Comparison of ENCODE assay signal across 9 cellular contexts in the genomic region with DNA sequence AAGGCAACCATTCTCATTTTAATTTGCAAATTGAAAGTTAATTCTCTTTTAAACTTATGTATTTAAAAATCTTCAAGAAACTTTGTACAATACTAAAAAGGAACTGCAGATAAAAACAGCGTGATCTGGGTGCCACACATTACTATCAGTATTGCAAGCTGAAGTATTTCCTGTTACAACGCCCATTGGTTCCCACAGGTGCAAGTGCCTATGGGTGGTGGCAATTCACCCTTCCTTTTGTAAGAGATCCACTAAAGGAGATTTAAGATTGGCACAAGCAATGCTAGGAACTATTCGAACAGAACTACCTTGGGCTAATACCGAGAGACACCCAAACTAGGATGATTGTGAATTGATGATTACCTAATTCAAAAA. TPM values are rescaled to one million over a fixed set of nuclear protein-coding genes. Genes with fewer than 3 reads are reported as not detected.
A peak's percentile ranks its signal among the peaks of the same experiment; 100 is the strongest.
DNase-seq lines count a peak whose midpoint lies in the region; ATAC-seq and TF ChIP-seq lines count a peak whose summit lies in the region.
"Had no signal": no experiment of that assay in that cellular context is flagged by ENCODE, and none has a peak within 500 bp of the region (broad histone marks: within the 10 kb centered on the region; RNA-seq: fewer than 3 reads in every experiment).

No MANE protein-coding gene starts in this region.

- TF ChIP-seq CTCF in OCI-LY3 (IDR thresholded peaks at IDR 0.05; ENCODE audit: low read depth, low read length) = no peak
- no peak for TF ChIP-seq CTCF in colonic mucosa (IDR thresholded peaks at IDR 0.05)
- no peak for TF ChIP-seq CTCF in tibial nerve (IDR thresholded peaks at IDR 0.05)
- TF ChIP-seq CTCF in prostate gland (IDR thresholded peaks at IDR 0.05) = no peak

- DNase-seq in activated naive CD4-positive, alpha-beta T cell treated with Interleukin-2 at 50 U/mL for 16 hours = peak; percentile 13
- no peak for DNase-seq in activated naive CD4-positive, alpha-beta T cell (lab: John Stamatoyannopoulos, UW)
- DNase-seq in colonic mucosa = peak; percentile 60
- DNase-seq in tibial nerve (ENCODE audit: low spot score in 2 of 2) = no peak
- DNase-seq in prostate gland (ENCODE audit: low spot score) = no peak
- no peak for DNase-seq in NCI-H774 (lab: John Stamatoyannopoulos, UW)

- peaks cover 37% of the 10 kb centered on the region for H3K79me2 ChIP-seq in OCI-LY3 (ENCODE audit: low read length)

- no peaks in the 10 kb centered on the region for H4K20me1 ChIP-seq in OCI-LY3 (ENCODE audit: insufficient read depth, low read length)

- TF ChIP-seq POLR2A in tibial nerve (IDR thresholded peaks at IDR 0.05) = no peak
- TF ChIP-seq POLR2A in prostate gland (IDR thresholded peaks at IDR 0.05) = no peak

- intact Hi-C loops in colonic mucosa (cut with DNase I) (no loop called here), prostate gland (cut with DNase I) (no loop called here)

- H3K36me3 ChIP-seq in OCI-LY3 (replicated peaks; ENCODE audit: low read depth, low read length) (peaks cover 10% of the 10 kb centered on the region), colonic mucosa (no peaks in the 10 kb centered on the region), tibial nerve (peaks cover 0 to 2% (median 0%) of the 10 kb centered on the region in 3 donors), prostate gland (no peaks in the 10 kb centered on the region)

- H3K9ac ChIP-seq in OCI-LY3 (ENCODE audit: low read length) (peak overlapping the region; percentile 83), colonic mucosa (ENCODE audit: low read depth in 2 of 2, low read length in 2 of 2) (peak overlapping the region in 1 of 2 donors; percentile 22)
- H3K9ac ChIP-seq: KMS-11 had no signal

- no peaks in the 10 kb centered on the region for H3K9me3 ChIP-seq in OCI-LY3 (ENCODE audit: insufficient read depth, low read length)
- H3K9me3 ChIP-seq in colonic mucosa = no peaks in the 10 kb centered on the region
- H3K9me3 ChIP-seq in tibial nerve = no peaks in the 10 kb centered on the region
- no peaks in the 10 kb centered on the region for H3K9me3 ChIP-seq in prostate gland

- 82 to 87% methylated on average over 4 of the region's 4 CpGs for WGBS in tibial nerve, 2 donors
- 95% methylated on average over 4 of the region's 4 CpGs for WGBS in prostate gland

- H3K4me3 ChIP-seq in OCI-LY3 (ENCODE audit: low read length) = peak overlapping the region; percentile 77
- H3K4me3 ChIP-seq in colonic mucosa = peak overlapping the region; percentile 22
- peak overlapping the region in 1 of 4 donors; percentile 26 for H3K4me3 ChIP-seq in tibial nerve
- no peak overlapping the region for H3K4me3 ChIP-seq in prostate gland

- peak overlapping the region; percentile 71 for H3K4me2 ChIP-seq in OCI-LY3 (ENCODE audit: low read length)
- H3K4me2 ChIP-seq: KMS-11 had no signal

- no peak for ATAC-seq in GM18858 (IDR thresholded peaks at IDR 0.05; ENCODE audit: unreplicated experiment)

- peaks cover 29% of the 10 kb centered on the region for H3K4me1 ChIP-seq in OCI-LY3 (ENCODE audit: low read length)
- no peaks in the 10 kb centered on the region for H3K4me1 ChIP-seq in colonic mucosa
- peaks cover 0 to 32% (median 15%) of the 10 kb centered on the region in 4 donors for H3K4me1 ChIP-seq in tibial nerve
- peaks cover 7% of the 10 kb centered on the region for H3K4me1 ChIP-seq in prostate gland (replicated peaks)

- TF ChIP-seq EP300 in tibial nerve (IDR thresholded peaks at IDR 0.05) = no peak

- H3K27ac ChIP-seq in OCI-LY3 (ENCODE audit: low read length) (peak overlapping the region; percentile 62), colonic mucosa (peak overlapping the region; percentile 74), tibial nerve (peak overlapping the region in 3 of 4 donors; percentile 14 to 35 (median 29)), prostate gland (no peak overlapping the region)
- H3K27ac ChIP-seq: KMS-11 had no signal

- peak overlapping the region; percentile 74 for H2AFZ ChIP-seq in OCI-LY3 (ENCODE audit: low read depth, low read length)

- H3K27me3 ChIP-seq in OCI-LY3 (ENCODE audit: low read depth, low read length) (no peaks in the 10 kb centered on the region), colonic mucosa (no peaks in the 10 kb centered on the region), tibial nerve (no peaks in the 10 kb centered on the region), prostate gland (replicated peaks; ENCODE audit: insufficient read depth) (no peaks in the 10 kb centered on the region)

RNA-seq across cellular contexts. Expression of a gene that starts 13.2 kb away (rescaled TPM):
- total RNA-seq in colonic mucosa = 10 to 100 TPM; 39.5 to 50.5 TPM
- 10 to 100 TPM; 43.7 to 99.0 (median 59.6) TPM for total RNA-seq in tibial nerve
- total RNA-seq in prostate gland = 10 to 100 TPM; 52.2 to 52.5 TPM

RNA-seq across cellular contexts. Expression of a gene that starts 16.8 kb away (rescaled TPM):
- total RNA-seq in colonic mucosa (10 to 100 TPM; 42.0 to 51.8 TPM), tibial nerve (10 to 100 TPM; 33.9 to 92.0 (median 58.3) TPM), prostate gland (10 to 100 TPM; 62.0 to 82.6 TPM)

Comparison
In these comparisons a context has a peak if more than half of its experiments do, and no peak if none do; other contexts are left out.
1. DNase-seq: peak in activated naive CD4-positive, alpha-beta T cell treated with Interleukin-2 at 50 U/mL for 16 hours (single experiment) and colonic mucosa (single experiment); none in activated naive CD4-positive, alpha-beta T cell (0 of 4), tibial nerve (0 of 2), prostate gland (single experiment) and NCI-H774 (single experiment).
2. H3K27ac ChIP-seq: peak in OCI-LY3 (single experiment), colonic mucosa (single experiment) and tibial nerve (3 of 4); none in prostate gland (0 of 2).
3. H3K4me3 ChIP-seq: peak in OCI-LY3 (single experiment) and colonic mucosa (single experiment); none in prostate gland (0 of 2).